34 cellular contexts compared by ENCODE assay signal in the genomic region with DNA sequence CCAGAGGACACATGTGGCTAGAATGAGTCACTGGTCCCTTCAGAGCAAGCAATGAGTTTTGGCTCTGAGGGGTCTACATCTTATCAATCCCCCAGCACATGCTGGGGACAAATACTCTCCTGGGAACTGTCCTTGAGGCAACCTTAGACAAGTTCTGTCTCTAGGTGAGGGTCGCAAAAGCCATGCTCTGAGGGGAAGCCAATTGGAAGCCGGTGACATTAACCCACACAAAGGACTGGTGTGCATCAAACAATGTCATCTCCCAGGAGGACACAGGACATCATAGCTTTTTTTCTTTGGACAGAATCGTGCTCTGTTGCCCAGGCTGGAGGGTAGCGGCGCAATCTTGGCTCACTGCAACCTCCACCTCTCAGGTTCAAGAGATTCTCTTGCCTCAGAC.
"Had no signal": no experiment of that assay in that cellular context is flagged by ENCODE, and none has a peak within 500 bp of the region (broad histone marks: within the 10 kb centered on the region; RNA-seq: fewer than 3 reads in every experiment).

No MANE protein-coding gene starts in this region.

- H3K9me3 ChIP-seq: MG63 had no signal

- H3K4me3 ChIP-seq: MG63 had no signal

- H3K27me3 ChIP-seq: MG63 had no signal

- DNase-seq: Karpas-422, Kasumi-1, MG63, MM.1S, MV-4-11, NCI-H1048, NCI-H1092, NCI-H1092 treated with DMSO at 0.1 percent for 48 hours, NCI-H1105, NCI-H1105 treated with DMSO at 0.1 percent for 48 hours, NCI-H1417, NCI-H1417 treated with DMSO at 0.1 percent for 48 hours, NCI-H1436, NCI-H1436 treated with DMSO at 0.1 percent for 48 hours, NCI-H146, NCI-H1694, NCI-H1694 treated with DMSO at 0.1 percent for 48 hours, NCI-H187, NCI-H187 treated with DMSO at 0.1 percent for 48 hours, NCI-H1930, NCI-H2029, NCI-H2029 treated with DMSO at 0.1 percent for 48 hours, NCI-H2081, NCI-H2081 treated with DMSO at 0.1 percent for 48 hours, NCI-H2107, NCI-H2171, NCI-H2171 treated with DMSO at 0.1 percent for 48 hours, NCI-H2227 treated with DMSO at 0.1 percent for 48 hours, NCI-H226, NCI-H345, NCI-H446, NCI-H446 treated with DMSO at 0.1 percent for 48 hours, NCI-H510A, NCI-H510A treated with DMSO at 0.1 percent for 48 hours had no signal

- H3K36me3 ChIP-seq: MG63 had no signal
